12 cellular contexts compared by ENCODE assay signal in the genomic region with DNA sequence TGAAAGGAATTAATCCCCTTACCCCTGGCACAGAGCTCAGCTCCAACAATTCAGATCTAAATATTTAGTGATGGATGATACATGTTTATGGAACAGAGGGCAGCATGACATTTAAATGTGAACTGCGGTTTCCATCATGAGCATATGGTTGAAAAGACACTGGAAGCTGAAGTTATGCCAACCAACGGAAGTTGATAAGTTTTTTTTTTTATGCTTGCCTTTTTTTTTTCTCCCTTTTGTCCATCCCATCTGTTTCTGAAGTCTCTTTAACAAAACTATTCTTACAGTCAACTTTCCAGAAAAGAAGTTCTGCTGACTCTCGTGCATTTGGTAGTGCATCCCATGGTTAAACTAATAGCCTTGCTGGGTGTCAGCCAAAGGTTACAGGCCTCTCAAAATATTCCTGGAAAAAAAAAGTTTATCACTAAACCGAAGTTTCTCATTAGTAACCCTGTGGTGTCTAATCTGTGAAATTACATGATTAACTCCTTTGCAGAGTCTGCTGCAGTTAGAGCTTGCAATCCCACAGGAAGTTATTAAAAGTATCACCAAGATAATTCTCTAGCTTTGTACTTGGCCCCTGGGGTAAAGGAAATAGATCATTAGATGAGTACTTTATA.
A peak's percentile ranks its signal among the peaks of the same experiment; 100 is the strongest.
DNase-seq lines count a peak whose midpoint lies in the region; ATAC-seq and TF ChIP-seq lines count a peak whose summit lies in the region.
"Had no signal": no experiment of that assay in that cellular context is flagged by ENCODE, and none has a peak within 500 bp of the region (broad histone marks: within the 10 kb centered on the region; RNA-seq: fewer than 3 reads in every experiment).

No MANE protein-coding gene starts in this region.

- H3K27ac Mint-ChIP-seq in Calu3 (ENCODE audit: unreplicated experiment) (peak overlapping the region; percentile 54), osteocyte (ENCODE audit: unreplicated experiment) (peak overlapping the region; percentile 83), WTC11 (no peak overlapping the region)
- H3K27ac Mint-ChIP-seq: activated T-helper 1 cell treated with anti-CD3 and anti-CD28 coated beads, Interleukin-12 subunit alpha, Interleukin-12 subunit beta, Interleukin-2, Interleukin-4 antibody, amounts not matched to agents 30 ng/mL and 10 ng/mL and 1 ng/mL, durations not matched to agents 14 hours and 24 hours and 36 hours; CD8-positive, alpha-beta memory T cell had no signal

- TF ChIP-seq CTCF in Calu3 (IDR thresholded peaks at IDR 0.05; ENCODE audit: unreplicated experiment), result no peak
- no peak for TF ChIP-seq CTCF in choroid plexus epithelial cell (conservative IDR thresholded peaks at IDR 0.05; ENCODE audit: low read depth, low read length)
- no peak for TF ChIP-seq CTCF in osteocyte (IDR thresholded peaks at IDR 0.05)
- TF ChIP-seq CTCF in WTC11 (IDR thresholded peaks at IDR 0.05), result no peak

- H3K27me3 Mint-ChIP-seq in Calu3 (ENCODE audit: unreplicated experiment) (no peaks in the 10 kb centered on the region), osteocyte (ENCODE audit: unreplicated experiment) (no peaks in the 10 kb centered on the region), WTC11 (ENCODE audit: low read depth) (no peaks in the 10 kb centered on the region)

- intact Hi-C loops in Calu3 (cut with micrococcal nuclease; ENCODE audit: unreplicated experiment), result loop anchor here (5.0 to 10.0 kb wide), 3 partner anchors 102 to 272 kb away; no protein-coding TSS in a partner anchor

- H3K4me3 Mint-ChIP-seq in Calu3 (ENCODE audit: low read depth, unreplicated experiment) (no peak overlapping the region), osteocyte (ENCODE audit: unreplicated experiment) (peak overlapping the region; percentile 16), WTC11 (no peak overlapping the region)
- H3K4me3 Mint-ChIP-seq: activated T-helper 1 cell treated with anti-CD3 and anti-CD28 coated beads, Interleukin-12 subunit alpha, Interleukin-12 subunit beta, Interleukin-2, Interleukin-4 antibody, amounts not matched to agents 30 ng/mL and 10 ng/mL and 1 ng/mL, durations not matched to agents 14 hours and 24 hours and 36 hours; CD8-positive, alpha-beta memory T cell had no signal

- H3K9me3 Mint-ChIP-seq in Calu3 (ENCODE audit: low read depth, unreplicated experiment), result no peaks in the 10 kb centered on the region
- H3K9me3 Mint-ChIP-seq in osteocyte (ENCODE audit: unreplicated experiment), result no peaks in the 10 kb centered on the region
- no peaks in the 10 kb centered on the region for H3K9me3 Mint-ChIP-seq in WTC11
- H3K9me3 Mint-ChIP-seq: activated T-helper 1 cell treated with anti-CD3 and anti-CD28 coated beads, Interleukin-12 subunit alpha, Interleukin-12 subunit beta, Interleukin-2, Interleukin-4 antibody, amounts not matched to agents 30 ng/mL and 10 ng/mL and 1 ng/mL, durations not matched to agents 14 hours and 24 hours and 36 hours had no signal

- no TSS peak for BruUV-seq in Calu3 (replicated peaks; lab: Mats Ljungman, UMichigan)

- no peak overlapping the region for H3K4me3 ChIP-seq in choroid plexus epithelial cell (ENCODE audit: low read depth, low read length)
- H3K4me3 ChIP-seq: heart right ventricle had no signal

- H3K36me3 Mint-ChIP-seq in Calu3 (ENCODE audit: insufficient read depth, unreplicated experiment), result no peaks in the 10 kb centered on the region
- no peaks in the 10 kb centered on the region for H3K36me3 Mint-ChIP-seq in osteocyte (ENCODE audit: unreplicated experiment)
- H3K36me3 Mint-ChIP-seq in WTC11, result no peaks in the 10 kb centered on the region
- H3K36me3 Mint-ChIP-seq: CD8-positive, alpha-beta memory T cell had no signal

- CTCF ChIA-PET in Calu3 (lab: Charles Lee) (interaction anchor here (0.6 to 1.1 kb wide), 5 partner anchors 76 to 261 kb away, joined by 3 to 12 read pairs (median 4); no protein-coding TSS in a partner anchor), WTC11 (lab: Charles Lee) (interaction anchor here (0.6 to 2.3 kb wide), 3 partner anchors 193 to 452 kb away, joined by 3 to 6 read pairs (median 6); no protein-coding TSS in a partner anchor)

- DNase-seq in Calu3 (peak; percentile 4), NCI-H1694 (lab: John Stamatoyannopoulos, UW) (peak; percentile 52), choroid plexus epithelial cell (ENCODE audit: low read depth) (peak; percentile 66), osteocyte (ENCODE audit: extremely low spot score, unreplicated experiment) (no peak), medulla oblongata (ENCODE audit: extremely low spot score) (no peak), WTC11 (ENCODE audit: low spot score) (no peak), DMS53 treated with DMSO at 0.1 percent for 48 hours (lab: John Stamatoyannopoulos, UW; ENCODE audit: unreplicated experiment) (no peak)
- DNase-seq: CD8-positive, alpha-beta memory T cell; NCI-H1436 had no signal

- ATAC-seq in GM21825 (IDR thresholded peaks at IDR 0.05; ENCODE audit: unreplicated experiment) (no peak), WTC11 (no peak)

- peaks cover 24% of the 10 kb centered on the region for H3K4me1 Mint-ChIP-seq in Calu3 (ENCODE audit: low read depth, unreplicated experiment)
- H3K4me1 Mint-ChIP-seq in osteocyte (ENCODE audit: unreplicated experiment), result peaks cover 28% of the 10 kb centered on the region
- H3K4me1 Mint-ChIP-seq in WTC11, result peaks cover 12% of the 10 kb centered on the region
- H3K4me1 Mint-ChIP-seq: CD8-positive, alpha-beta memory T cell had no signal

- POLR2A ChIA-PET in WTC11 (lab: Charles Lee), result no interaction called here

TF ChIP-seq in WTC11, 78 proteins besides CTCF, POLR2A, EP300 and RAD21:
- TF ChIP-seq AR (CRISPR knock-in tag; IDR thresholded peaks at IDR 0.05), result no peak
- TF ChIP-seq HMGA2 (CRISPR knock-in tag; IDR thresholded peaks at IDR 0.05), result no peak
- no peak for TF ChIP-seq ATF1 (CRISPR knock-in tag; IDR thresholded peaks at IDR 0.05)
- no peak for TF ChIP-seq NFYB (CRISPR knock-in tag; conservative IDR thresholded peaks at IDR 0.05; ENCODE audit: low read depth)
- TF ChIP-seq ZNF263 (CRISPR knock-in tag; IDR thresholded peaks at IDR 0.05; ENCODE audit: low read depth), result no peak
- no peak for TF ChIP-seq SMAD4 (CRISPR knock-in tag; IDR thresholded peaks at IDR 0.05)

Comparison
In these comparisons a context has a peak if more than half of its experiments do, and no peak if none do; other contexts are left out.
1. DNase-seq: peak in Calu3 (single experiment), NCI-H1694 (single experiment) and choroid plexus epithelial cell (single experiment); none in osteocyte (single experiment), medulla oblongata (single experiment), WTC11 (single experiment) and DMS53 treated with DMSO at 0.1 percent for 48 hours (single experiment).